ENCODE assay signal across 33 cellular contexts in the genomic region with DNA sequence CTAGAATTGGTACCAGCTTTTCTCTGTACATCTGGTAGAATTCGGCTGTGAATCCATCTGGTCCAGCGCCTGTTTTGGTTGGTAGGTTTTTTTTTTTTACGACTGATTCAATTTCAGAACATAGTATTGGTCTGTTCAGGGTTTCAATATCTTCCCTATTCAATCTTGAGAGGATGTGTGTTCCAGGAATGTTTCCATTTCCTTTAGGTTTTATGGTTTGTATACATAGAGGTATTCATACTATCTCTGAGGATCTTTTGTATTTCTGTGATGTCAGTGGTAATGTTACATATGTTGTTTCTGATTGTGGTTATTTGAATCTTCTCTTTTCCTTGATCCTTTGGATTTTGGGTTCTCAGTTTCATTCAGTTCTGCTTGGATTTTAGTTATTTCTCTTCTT.
"Had no signal": no experiment of that assay in that cellular context is flagged by ENCODE, and none has a peak within 500 bp of the region (broad histone marks: within the 10 kb centered on the region; RNA-seq: fewer than 3 reads in every experiment).

No MANE protein-coding gene starts in this region.

- H3K36me3 ChIP-seq: adrenal gland, gastroesophageal sphincter, neutrophil, stomach, thyroid gland, upper lobe of left lung, vagina had no signal

- H3K4me1 Mint-ChIP-seq: stimulated activated memory B cell treated with anti-CD40 and anti-IgM and Interleukin-4, amounts not matched to agents 10 μg/mL and 1 μg/mL and 100 μg/mL, for 72 hours had no signal

- H3K4me2 ChIP-seq: hepatocyte had no signal

- H3K27ac ChIP-seq: adrenal gland, body of pancreas, coronary artery, dorsolateral prefrontal cortex, gastroesophageal sphincter, hepatocyte, neutrophil, skin epidermis, stomach, thyroid gland, upper lobe of left lung, vagina, VCaP had no signal

- H3K27ac Mint-ChIP-seq: activated naive CD4-positive, alpha-beta T cell treated with anti-CD3 and anti-CD28 coated beads, Interleukin-2, amount 10 ng/mL, durations not matched to agents 7 days and 5 days; activated T-cell treated with anti-CD3 and anti-CD28 coated beads, Interleukin-2, amount 50 U/mL, for 24 hours; nephron progenitor cell; progenitor cell of endocrine pancreas; stimulated activated memory B cell treated with anti-CD40 and anti-IgM and Interleukin-4, amounts not matched to agents 10 μg/mL and 1 μg/mL and 100 μg/mL, for 72 hours; T-helper 1 cell treated with Interleukin-12 subunit alpha and Interleukin-12 subunit beta and Interleukin-4 antibody, amounts not matched to agents 30 μg/mL and 1 μg/mL, for 36 hours had no signal

- H2AFZ ChIP-seq: hepatocyte had no signal

- H3K27me3 ChIP-seq: adrenal gland, body of pancreas, dorsolateral prefrontal cortex, gastroesophageal sphincter, hepatocyte, neutrophil, stomach, thyroid gland, upper lobe of left lung, vagina had no signal

- ATAC-seq: activated CD4-positive, CD25-positive, alpha-beta regulatory T cell treated with anti-CD3 and anti-CD28 coated beads, Interleukin-2, amount 50 U/mL, for 24 hours; body of pancreas; gastroesophageal sphincter; left ventricle myocardium superior; mucosa of descending colon; sciatic nerve; stimulated activated memory B cell treated with anti-CD40 and anti-IgM and Interleukin-4, amounts not matched to agents 10 μg/mL and 1 μg/mL and 100 μg/mL, for 72 hours had no signal

- H3K9me3 ChIP-seq: adrenal gland, body of pancreas, gastroesophageal sphincter, mucosa of descending colon, neutrophil, stomach, thyroid gland, upper lobe of left lung, vagina had no signal

- H3K9me3 Mint-ChIP-seq: nephron progenitor cell; stimulated activated memory B cell treated with anti-CD40 and anti-IgM and Interleukin-4, amounts not matched to agents 10 μg/mL and 1 μg/mL and 100 μg/mL, for 72 hours had no signal

- H3K4me3 ChIP-seq: adrenal gland, body of pancreas, coronary artery, dorsolateral prefrontal cortex, gastroesophageal sphincter, hepatocyte, mucosa of descending colon, skin epidermis, stomach, thyroid gland, upper lobe of left lung, vagina had no signal

- H3K4me3 Mint-ChIP-seq: activated naive CD4-positive, alpha-beta T cell treated with anti-CD3 and anti-CD28 coated beads, Interleukin-2, amount 10 ng/mL, durations not matched to agents 7 days and 5 days; activated T-cell treated with anti-CD3 and anti-CD28 coated beads, Interleukin-2, amount 50 U/mL, for 24 hours; nephron progenitor cell; stimulated activated memory B cell treated with anti-CD40 and anti-IgM and Interleukin-4, amounts not matched to agents 10 μg/mL and 1 μg/mL and 100 μg/mL, for 72 hours; T-helper 1 cell treated with Interleukin-12 subunit alpha and Interleukin-12 subunit beta and Interleukin-4 antibody, amounts not matched to agents 30 μg/mL and 1 μg/mL, for 36 hours had no signal

- H3K79me2 ChIP-seq: hepatocyte had no signal

- H3K36me3 Mint-ChIP-seq: stimulated activated memory B cell treated with anti-CD40 and anti-IgM and Interleukin-4, amounts not matched to agents 10 μg/mL and 1 μg/mL and 100 μg/mL, for 72 hours had no signal

- H3K27me3 Mint-ChIP-seq: activated naive CD4-positive, alpha-beta T cell treated with anti-CD3 and anti-CD28 coated beads, Interleukin-2, amount 10 ng/mL, durations not matched to agents 7 days and 5 days; activated T-cell treated with anti-CD3 and anti-CD28 coated beads, Interleukin-2, amount 50 U/mL, for 24 hours; stimulated activated memory B cell treated with anti-CD40 and anti-IgM and Interleukin-4, amounts not matched to agents 10 μg/mL and 1 μg/mL and 100 μg/mL, for 72 hours had no signal

- H3K4me1 ChIP-seq: adrenal gland, body of pancreas, gastroesophageal sphincter, stomach, thyroid gland, upper lobe of left lung, vagina had no signal

- DNase-seq: activated CD4-positive, alpha-beta T cell treated with anti-CD3 and anti-CD28 coated beads for 48 hours; activated CD4-positive, alpha-beta T cell treated with anti-CD3 and anti-CD28 coated beads, Interleukin-2, amount 50 U/mL, for 48 hours; activated CD8-positive, alpha-beta memory T cell treated with anti-CD3 and anti-CD28 coated beads, Interleukin-2, amount 50 U/mL, for 48 hours; activated gamma-delta T cell; activated naive CD4-positive, alpha-beta T cell treated with anti-CD3 and anti-CD28 coated beads, Interleukin-2, amount 10 ng/mL, durations not matched to agents 7 days and 5 days; activated T-cell treated with anti-CD3 and anti-CD28 coated beads, Interleukin-2, amount 50 U/mL, for 24 hours; adrenal gland; aorta; body of pancreas; dorsolateral prefrontal cortex; effector memory CD4-positive, alpha-beta T cell; islet precursor cell; left ventricle myocardium superior; mucosa of descending colon; nephron progenitor cell; retina; stimulated activated CD4-positive, alpha-beta T cell treated with anti-CD3 and anti-CD28 coated beads, Interleukin-4, amount 100 ng/mL, for 24 hours; stomach; T-helper 9 cell; thyroid gland had no signal
